23 cellular contexts compared by ENCODE assay signal in genomic region chr1:30330644-30331043, GRCh38.
"Had no signal": no experiment of that assay in that cellular context is flagged by ENCODE, and none has a peak within 500 bp of the region (broad histone marks: within the 10 kb centered on the region; RNA-seq: fewer than 3 reads in every experiment).

No MANE protein-coding gene starts in this region.

- DNase-seq: activated CD4-positive, alpha-beta T cell treated with anti-CD3 and anti-CD28 coated beads, Interleukin-2, amount 10 ng/mL, durations not matched to agents 24 days and 14 days; activated CD4-positive, alpha-beta T cell treated with anti-CD3 and anti-CD28 coated beads, Interleukin-2, amount 50 U/mL, for 4 hours; activated CD8-positive, alpha-beta T cell treated with anti-CD3 and anti-CD28 coated beads for 36 hours; activated gamma-delta T cell treated with Interleukin-2 at 50 U/mL for 16 hours; activated naive CD4-positive, alpha-beta T cell treated with anti-CD3 and anti-CD28 coated beads for 36 hours; activated T-cell treated with anti-CD3 and anti-CD28 coated beads for 4 hours; activated T-cell treated with anti-CD3 and anti-CD28 coated beads, Interleukin-2, amount 50 U/mL, for 4 hours; body of pancreas; MM.1S; MV-4-11; NCI-H1092; NCI-H1436 treated with DMSO at 0.1 percent for 48 hours; NCI-H1694 treated with DMSO at 0.1 percent for 48 hours; NCI-H2029; NCI-H345; NCI-H524 treated with DMSO at 0.1 percent for 48 hours; RPMI8226; SHP77 treated with DMSO at 0.1 percent for 48 hours; SK-N-SH had no signal

- FAIRE-seq: astrocyte, TTC549 had no signal

- H3K4me3 ChIP-seq: adrenal gland, body of pancreas, SJSA1 had no signal

- H3K9me3 ChIP-seq: adrenal gland, body of pancreas, SJSA1, SK-N-SH had no signal

- H3K27me3 ChIP-seq: adrenal gland, body of pancreas, SJSA1 had no signal

- H3K9ac ChIP-seq: SK-N-SH had no signal

- H3K27ac ChIP-seq: adrenal gland, body of pancreas, SJSA1 had no signal

- H3K4me1 ChIP-seq: adrenal gland, body of pancreas, SJSA1 had no signal

- H3K4me2 ChIP-seq: SK-N-SH had no signal

- H3K36me3 ChIP-seq: adrenal gland, SJSA1 had no signal
